ENCODE assay signal across 18 cellular contexts in the genomic region with DNA sequence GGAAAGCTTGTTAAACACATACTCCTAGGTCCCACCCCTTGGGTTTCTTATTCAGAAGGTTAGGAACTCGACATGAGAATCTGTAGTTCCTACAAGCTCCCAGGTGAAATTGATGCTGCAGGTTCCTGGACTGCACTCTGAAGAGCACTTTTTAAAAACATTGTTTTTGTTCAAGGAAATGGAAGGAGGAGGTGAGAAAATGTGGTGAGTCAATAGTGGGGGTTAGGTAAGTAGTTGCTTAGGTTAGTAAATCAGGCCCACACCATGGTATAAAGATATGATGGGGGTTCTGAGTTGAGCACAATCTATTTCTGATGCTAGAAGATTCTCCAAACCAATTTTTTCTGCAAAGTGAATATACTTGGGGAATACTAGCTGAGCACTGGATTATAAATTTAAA.
"Had no signal": no experiment of that assay in that cellular context is flagged by ENCODE, and none has a peak within 500 bp of the region (broad histone marks: within the 10 kb centered on the region; RNA-seq: fewer than 3 reads in every experiment).

No MANE protein-coding gene starts in this region.

- H3K36me3 Mint-ChIP-seq: mesothelial cell of epicardium, naive B cell had no signal

- H3K4me3 Mint-ChIP-seq: dendritic cell treated with granulocyte-macrophage colony-stimulating factor and Interleukin-4, amounts not matched to agents 40 ng/mL and 50 ng/mL, for 4 days; mesothelial cell of epicardium; naive B cell had no signal

- H3K27me3 ChIP-seq: colonic mucosa, esophagus muscularis mucosa, foreskin keratinocyte, gastroesophageal sphincter, heart left ventricle, hepatocyte, left lung had no signal

- DNase-seq: colonic mucosa; cortex of kidney; effector CD8-positive, alpha-beta T cell; foreskin keratinocyte; heart left ventricle; hypothalamus; left cardiac atrium; left lung; left ventricle myocardium superior; lower lobe of right lung; mesenchymal stem cell; mucosa of descending colon; naive B cell had no signal

- H3K79me2 ChIP-seq: hepatocyte had no signal

- H3K27ac ChIP-seq: colonic mucosa, esophagus muscularis mucosa, foreskin keratinocyte, gastroesophageal sphincter, heart left ventricle, hepatocyte, left lung, lower lobe of right lung had no signal

- H3K4me1 ChIP-seq: colonic mucosa, esophagus muscularis mucosa, foreskin keratinocyte, gastroesophageal sphincter, heart left ventricle, left lung, lower lobe of right lung had no signal

- H3K4me1 Mint-ChIP-seq: mesothelial cell of epicardium, naive B cell had no signal

- ATAC-seq: foreskin keratinocyte, gastroesophageal sphincter, heart left ventricle, left cardiac atrium, left lung, left ventricle myocardium superior, lower lobe of right lung, mucosa of descending colon had no signal

- H3K4me3 ChIP-seq: colonic mucosa, esophagus muscularis mucosa, gastroesophageal sphincter, heart left ventricle, hepatocyte, left lung, lower lobe of right lung, mucosa of descending colon had no signal

- H3K27me3 Mint-ChIP-seq: dendritic cell treated with granulocyte-macrophage colony-stimulating factor and Interleukin-4, amounts not matched to agents 40 ng/mL and 50 ng/mL, for 4 days; naive B cell had no signal

- H3K36me3 ChIP-seq: colonic mucosa, esophagus muscularis mucosa, gastroesophageal sphincter, heart left ventricle, left lung, lower lobe of right lung had no signal

- H2AFZ ChIP-seq: hepatocyte had no signal

- H3K9me3 ChIP-seq: colonic mucosa, esophagus muscularis mucosa, lower lobe of right lung, mucosa of descending colon had no signal

- H3K27ac Mint-ChIP-seq: dendritic cell treated with granulocyte-macrophage colony-stimulating factor and Interleukin-4, amounts not matched to agents 40 ng/mL and 50 ng/mL, for 4 days; mesothelial cell of epicardium; naive B cell had no signal

- H3K4me2 ChIP-seq: hepatocyte had no signal
